In genomic region chr5:169811680-169812079, GRCh38 we compare ENCODE assay signal across 17 cellular contexts.
A peak's percentile ranks its signal among the peaks of the same experiment; 100 is the strongest.
DNase-seq lines count a peak whose midpoint lies in the region; ATAC-seq and TF ChIP-seq lines count a peak whose summit lies in the region.
"Had no signal": no experiment of that assay in that cellular context is flagged by ENCODE, and none has a peak within 500 bp of the region (broad histone marks: within the 10 kb centered on the region; RNA-seq: fewer than 3 reads in every experiment).

No MANE protein-coding gene starts in this region.

- no peak overlapping the region for H3K4me2 ChIP-seq in mesenchymal stem cell (ENCODE audit: low read length, poor library complexity, severe bottlenecking)
- H3K4me2 ChIP-seq: A549 had no signal

- no peaks in the 10 kb centered on the region for H3K36me3 ChIP-seq in mesenchymal stem cell (ENCODE audit: control insufficient read depth in 1 of 2, insufficient read depth in 2 of 2, low read depth in 1 of 2, low read length in 2 of 2)
- H3K36me3 ChIP-seq: HAP-1 had no signal

- H3K9me3 Mint-ChIP-seq in stimulated activated naive CD8-positive, alpha-beta T cell treated with anti-CD3 and anti-CD28 coated beads, Interleukin-15, amount 100 ng/mL, for 72 hours: no peaks in the 10 kb centered on the region
- H3K9me3 Mint-ChIP-seq: CD14-positive monocyte; CD8-positive, alpha-beta T cell; HFFc6 had no signal

- peak overlapping the region; percentile 35 for H4K91ac ChIP-seq in mesenchymal stem cell (ENCODE audit: low read length)

- H3K23ac ChIP-seq in mesenchymal stem cell (ENCODE audit: low read length in 2 of 2): no peak overlapping the region

- H3K4me1 ChIP-seq in mesenchymal stem cell (ENCODE audit: control insufficient read depth, insufficient read depth, low read depth, low read length): peaks cover 11% of the 10 kb centered on the region
- H3K4me1 ChIP-seq: A549, HAP-1 had no signal

- H2BK120ac ChIP-seq in mesenchymal stem cell (ENCODE audit: low read depth, low read length): no peak overlapping the region

- no peak overlapping the region for H3K9ac ChIP-seq in mesenchymal stem cell (ENCODE audit: low read length)

- peak overlapping the region; percentile 6 to 79 for H2BK12ac ChIP-seq in mesenchymal stem cell (ENCODE audit: low read length in 2 of 2)

- no peaks in the 10 kb centered on the region for H3K4me1 Mint-ChIP-seq in stimulated activated naive CD8-positive, alpha-beta T cell treated with anti-CD3 and anti-CD28 coated beads, Interleukin-15, amount 100 ng/mL, for 72 hours

- no peak overlapping the region for H3K4me3 Mint-ChIP-seq in stimulated activated naive CD8-positive, alpha-beta T cell treated with anti-CD3 and anti-CD28 coated beads, Interleukin-15, amount 100 ng/mL, for 72 hours
- H3K4me3 Mint-ChIP-seq: CD14-positive monocyte; CD8-positive, alpha-beta T cell; HFFc6 had no signal

- H3K4me3 ChIP-seq in choroid plexus epithelial cell (ENCODE audit: low read depth, low read length) (no peak overlapping the region), mesenchymal stem cell (ENCODE audit: insufficient read depth in 1 of 2, low read depth in 1 of 2, low read length in 2 of 2) (peak overlapping the region in 1 of 2 experiments; percentile 11)
- H3K4me3 ChIP-seq: A549, HAP-1 had no signal

- H3K27me3 ChIP-seq in mesenchymal stem cell (ENCODE audit: control insufficient read depth in 1 of 2, insufficient read depth in 1 of 2, low read length in 2 of 2): peaks cover 0 to 3% of the 10 kb centered on the region in 2 experiments

- no peak overlapping the region for H2AK5ac ChIP-seq in mesenchymal stem cell (ENCODE audit: low read length, severe bottlenecking)

- no peak overlapping the region for H2BK5ac ChIP-seq in mesenchymal stem cell (ENCODE audit: low read depth, low read length, poor library complexity, severe bottlenecking)

- H3K79me1 ChIP-seq in mesenchymal stem cell (replicated peaks; ENCODE audit: low read length, poor library complexity, severe bottlenecking): peaks cover 1% of the 10 kb centered on the region

- 92% methylated on average over 5 of the region's 5 CpGs for WGBS in mesenchymal stem cell

- no peak overlapping the region for H2AFZ ChIP-seq in mesenchymal stem cell (ENCODE audit: low read depth, low read length)

- H3K27ac ChIP-seq in mesenchymal stem cell (ENCODE audit: low read length, poor library complexity, severe bottlenecking): no peak overlapping the region
- H3K27ac ChIP-seq: A549, HL-60 had no signal

- H4K8ac ChIP-seq in mesenchymal stem cell (ENCODE audit: low read length): no peak overlapping the region

- peak overlapping the region in 1 of 2 experiments; percentile 33 for H3K18ac ChIP-seq in mesenchymal stem cell (ENCODE audit: low read depth in 1 of 2, low read length in 2 of 2)

- ATAC-seq in stimulated activated naive CD8-positive, alpha-beta T cell treated with anti-CD3 and anti-CD28 coated beads, Interleukin-15, amount 100 ng/mL, for 72 hours: no peak
- ATAC-seq in stimulated activated naive CD8-positive, alpha-beta T cell treated with anti-CD3 and anti-CD28 coated beads, Interleukin-15, Interleukin-2, amounts not matched to agents 100 U/mL and 50 U/mL, for 24 hours: no peak
- ATAC-seq: A549; CD8-positive, alpha-beta T cell had no signal

- H3K14ac ChIP-seq in mesenchymal stem cell (ENCODE audit: low read length in 2 of 2): peak overlapping the region in 1 of 2 experiments; percentile 74

- H3K9me3 ChIP-seq in mesenchymal stem cell (ENCODE audit: control insufficient read depth, low read length): no peaks in the 10 kb centered on the region
- H3K9me3 ChIP-seq: A549, HAP-1 had no signal

- no peak for DNase-seq in stimulated activated naive CD8-positive, alpha-beta T cell treated with anti-CD3 and anti-CD28 coated beads, Interleukin-15, amount 100 ng/mL, for 72 hours
- no peak for DNase-seq in stimulated activated naive CD8-positive, alpha-beta T cell treated with anti-CD3 and anti-CD28 coated beads, Interleukin-15, Interleukin-2, amounts not matched to agents 100 U/mL and 50 U/mL, for 24 hours
- DNase-seq in choroid plexus epithelial cell (ENCODE audit: low read depth) (peak; percentile 23), mesenchymal stem cell (no peak), HCEC 1CT (no peak)
- no peak for DNase-seq in activated CD4-positive, alpha-beta T cell treated with anti-CD3 and anti-CD28 coated beads for 4 hours
- DNase-seq: CD8-positive, alpha-beta T cell; COR-L47; DMS153; DMS79 treated with DMSO at 0.1 percent for 48 hours; EL; GOT3; HFFc6 had no signal

- TF ChIP-seq CTCF in choroid plexus epithelial cell (conservative IDR thresholded peaks at IDR 0.05; ENCODE audit: low read depth, low read length): peak; percentile 8

- peak overlapping the region; percentile 13 for H2BK15ac ChIP-seq in mesenchymal stem cell (ENCODE audit: low read depth, poor library complexity, severe bottlenecking)

- no peaks in the 10 kb centered on the region for H3K27me3 Mint-ChIP-seq in stimulated activated naive CD8-positive, alpha-beta T cell treated with anti-CD3 and anti-CD28 coated beads, Interleukin-15, amount 100 ng/mL, for 72 hours

- peak overlapping the region in 1 of 2 experiments; percentile 17 for H3K4ac ChIP-seq in mesenchymal stem cell (ENCODE audit: low read depth in 1 of 2, low read length in 2 of 2)

- peak overlapping the region; percentile 38 to 79 for H3K27ac Mint-ChIP-seq in stimulated activated naive CD8-positive, alpha-beta T cell treated with anti-CD3 and anti-CD28 coated beads, Interleukin-15, amount 100 ng/mL, for 72 hours
- H3K27ac Mint-ChIP-seq: CD8-positive, alpha-beta T cell; HFFc6 had no signal
